ENCODE assay signal across 11 cellular contexts in genomic region chr15:76199106-76200082, GRCh38.
DNase-seq lines count a peak whose midpoint lies in the region; ATAC-seq and TF ChIP-seq lines count a peak whose summit lies in the region.
"Had no signal": no experiment of that assay in that cellular context is flagged by ENCODE, and none has a peak within 500 bp of the region (broad histone marks: within the 10 kb centered on the region; RNA-seq: fewer than 3 reads in every experiment).

No MANE protein-coding gene starts in this region.

- H3K4me3 Mint-ChIP-seq in activated CD4-positive, alpha-beta memory T cell treated with anti-CD3 and anti-CD28 coated beads, Interleukin-2, amount 10 ng/mL, durations not matched to agents 7 days and 5 days: no peak overlapping the region
- no peak overlapping the region for H3K4me3 Mint-ChIP-seq in activated CD4-positive, alpha-beta memory T cell treated with anti-CD3 and anti-CD28 coated beads for 36 hours
- H3K4me3 Mint-ChIP-seq in natural killer cell: no peak overlapping the region
- H3K4me3 Mint-ChIP-seq: natural killer cell treated with Interleukin-12 subunit alpha and Interleukin-12 subunit beta and Interleukin-15 and Interleukin-18, amount 100 ng/mL, for 72 hours; WTC11 had no signal

- no peak for DNase-seq in activated CD4-positive, alpha-beta memory T cell treated with anti-CD3 and anti-CD28 coated beads, Interleukin-2, amount 10 ng/mL, durations not matched to agents 7 days and 5 days
- no peak for DNase-seq in activated CD4-positive, alpha-beta memory T cell treated with anti-CD3 and anti-CD28 coated beads for 36 hours
- DNase-seq in brain pericyte (ENCODE audit: low read depth, low spot score): peak; percentile 34
- DNase-seq in hepatic stellate cell (ENCODE audit: low spot score): peak; percentile 91
- DNase-seq in tibial artery: peak; percentile 79 to 90
- DNase-seq in NCI-H1436 treated with DMSO at 0.1 percent for 48 hours (lab: John Stamatoyannopoulos, UW): no peak
- DNase-seq in natural killer cell: no peak
- DNase-seq: NCI-H1417 treated with DMSO at 0.1 percent for 48 hours had no signal

- TF ChIP-seq CTCF in tibial artery (IDR thresholded peaks at IDR 0.05): no peak
- no peak for TF ChIP-seq CTCF in natural killer cell (IDR thresholded peaks at IDR 0.05)

- H3K4me1 ChIP-seq in tibial artery: peaks cover 0 to 50% (median 43%) of the 10 kb centered on the region in 4 donors

- H3K36me3 ChIP-seq in tibial artery: no peaks in the 10 kb centered on the region

- H3K27me3 Mint-ChIP-seq in activated CD4-positive, alpha-beta memory T cell treated with anti-CD3 and anti-CD28 coated beads, Interleukin-2, amount 10 ng/mL, durations not matched to agents 7 days and 5 days: no peaks in the 10 kb centered on the region
- H3K27me3 Mint-ChIP-seq in activated CD4-positive, alpha-beta memory T cell treated with anti-CD3 and anti-CD28 coated beads for 36 hours: no peaks in the 10 kb centered on the region
- H3K27me3 Mint-ChIP-seq in natural killer cell (ENCODE audit: low read depth in 2 of 2): no peaks in the 10 kb centered on the region
- H3K27me3 Mint-ChIP-seq: natural killer cell treated with Interleukin-12 subunit alpha and Interleukin-12 subunit beta and Interleukin-15 and Interleukin-18, amount 100 ng/mL, for 72 hours had no signal

- no peak overlapping the region for H3K4me3 ChIP-seq in tibial artery

- peaks cover 14% of the 10 kb centered on the region for H3K4me1 Mint-ChIP-seq in activated CD4-positive, alpha-beta memory T cell treated with anti-CD3 and anti-CD28 coated beads, Interleukin-2, amount 10 ng/mL, durations not matched to agents 7 days and 5 days
- no peaks in the 10 kb centered on the region for H3K4me1 Mint-ChIP-seq in activated CD4-positive, alpha-beta memory T cell treated with anti-CD3 and anti-CD28 coated beads for 36 hours (ENCODE audit: low read depth)
- peaks cover 10 to 23% of the 10 kb centered on the region in 2 donors for H3K4me1 Mint-ChIP-seq in natural killer cell

- H3K9me3 ChIP-seq in tibial artery: no peaks in the 10 kb centered on the region

- intact Hi-C loops in activated CD4-positive, alpha-beta memory T cell treated with anti-CD3 and anti-CD28 coated beads for 36 hours (cut with micrococcal nuclease): no loop called here
- intact Hi-C loops in tibial artery (cut with DNase I; ENCODE audit: low total_unique reads): no loop called here
- intact Hi-C loops in natural killer cell (cut with micrococcal nuclease): no loop called here

- H3K27ac ChIP-seq in tibial artery: peak overlapping the region; percentile 71 to 75

- H3K36me3 Mint-ChIP-seq in activated CD4-positive, alpha-beta memory T cell treated with anti-CD3 and anti-CD28 coated beads, Interleukin-2, amount 10 ng/mL, durations not matched to agents 7 days and 5 days (ENCODE audit: low read depth): no peaks in the 10 kb centered on the region
- no peaks in the 10 kb centered on the region for H3K36me3 Mint-ChIP-seq in activated CD4-positive, alpha-beta memory T cell treated with anti-CD3 and anti-CD28 coated beads for 36 hours
- no peaks in the 10 kb centered on the region for H3K36me3 Mint-ChIP-seq in natural killer cell
- H3K36me3 Mint-ChIP-seq: natural killer cell treated with Interleukin-12 subunit alpha and Interleukin-12 subunit beta and Interleukin-15 and Interleukin-18, amount 100 ng/mL, for 72 hours; WTC11 had no signal

- no peak for ATAC-seq in natural killer cell
- ATAC-seq in GM21737 (IDR thresholded peaks at IDR 0.05; ENCODE audit: unreplicated experiment): no peak
- ATAC-seq: natural killer cell treated with Interleukin-12 subunit alpha and Interleukin-12 subunit beta and Interleukin-15 and Interleukin-18, amount 100 ng/mL, for 72 hours; WTC11 had no signal

- no peaks in the 10 kb centered on the region for H3K27me3 ChIP-seq in tibial artery

- H3K9me3 Mint-ChIP-seq in activated CD4-positive, alpha-beta memory T cell treated with anti-CD3 and anti-CD28 coated beads, Interleukin-2, amount 10 ng/mL, durations not matched to agents 7 days and 5 days: no peaks in the 10 kb centered on the region
- no peaks in the 10 kb centered on the region for H3K9me3 Mint-ChIP-seq in activated CD4-positive, alpha-beta memory T cell treated with anti-CD3 and anti-CD28 coated beads for 36 hours
- H3K9me3 Mint-ChIP-seq in natural killer cell: no peaks in the 10 kb centered on the region
- H3K9me3 Mint-ChIP-seq: natural killer cell treated with Interleukin-12 subunit alpha and Interleukin-12 subunit beta and Interleukin-15 and Interleukin-18, amount 100 ng/mL, for 72 hours; WTC11 had no signal

- POLR2A ChIA-PET in activated CD4-positive, alpha-beta memory T cell treated with anti-CD3 and anti-CD28 coated beads, Interleukin-2, amount 10 ng/mL, durations not matched to agents 7 days and 5 days (lab: Charles Lee): no interaction called here
- POLR2A ChIA-PET in activated CD4-positive, alpha-beta memory T cell treated with anti-CD3 and anti-CD28 coated beads for 36 hours (lab: Charles Lee): no interaction called here

- H3K27ac Mint-ChIP-seq in activated CD4-positive, alpha-beta memory T cell treated with anti-CD3 and anti-CD28 coated beads, Interleukin-2, amount 10 ng/mL, durations not matched to agents 7 days and 5 days: peak overlapping the region; percentile 13
- no peak overlapping the region for H3K27ac Mint-ChIP-seq in activated CD4-positive, alpha-beta memory T cell treated with anti-CD3 and anti-CD28 coated beads for 36 hours
- peak overlapping the region in 1 of 2 donors; percentile 31 for H3K27ac Mint-ChIP-seq in natural killer cell
- H3K27ac Mint-ChIP-seq: WTC11 had no signal

- CTCF ChIA-PET in activated CD4-positive, alpha-beta memory T cell treated with anti-CD3 and anti-CD28 coated beads, Interleukin-2, amount 10 ng/mL, durations not matched to agents 7 days and 5 days (lab: Charles Lee): interaction anchor here (0.5 kb wide), 1 partner anchor 11 kb away, joined by 3 read pairs; no protein-coding TSS in a partner anchor
- CTCF ChIA-PET in activated CD4-positive, alpha-beta memory T cell treated with anti-CD3 and anti-CD28 coated beads for 36 hours (lab: Charles Lee): no interaction called here

Comparison
In these comparisons a context has a peak if more than half of its experiments do, and no peak if none do; other contexts are left out.
1. DNase-seq: peak in brain pericyte (single experiment), hepatic stellate cell (single experiment) and tibial artery (2 of 2); none in activated CD4-positive, alpha-beta memory T cell treated with anti-CD3 and anti-CD28 coated beads, Interleukin-2, amount 10 ng/mL, durations not matched to agents 7 days and 5 days (single experiment), activated CD4-positive, alpha-beta memory T cell treated with anti-CD3 and anti-CD28 coated beads for 36 hours (single experiment), NCI-H1436 treated with DMSO at 0.1 percent for 48 hours (single experiment) and natural killer cell (single experiment).